8 cellular contexts compared by ENCODE assay signal in the genomic region with DNA sequence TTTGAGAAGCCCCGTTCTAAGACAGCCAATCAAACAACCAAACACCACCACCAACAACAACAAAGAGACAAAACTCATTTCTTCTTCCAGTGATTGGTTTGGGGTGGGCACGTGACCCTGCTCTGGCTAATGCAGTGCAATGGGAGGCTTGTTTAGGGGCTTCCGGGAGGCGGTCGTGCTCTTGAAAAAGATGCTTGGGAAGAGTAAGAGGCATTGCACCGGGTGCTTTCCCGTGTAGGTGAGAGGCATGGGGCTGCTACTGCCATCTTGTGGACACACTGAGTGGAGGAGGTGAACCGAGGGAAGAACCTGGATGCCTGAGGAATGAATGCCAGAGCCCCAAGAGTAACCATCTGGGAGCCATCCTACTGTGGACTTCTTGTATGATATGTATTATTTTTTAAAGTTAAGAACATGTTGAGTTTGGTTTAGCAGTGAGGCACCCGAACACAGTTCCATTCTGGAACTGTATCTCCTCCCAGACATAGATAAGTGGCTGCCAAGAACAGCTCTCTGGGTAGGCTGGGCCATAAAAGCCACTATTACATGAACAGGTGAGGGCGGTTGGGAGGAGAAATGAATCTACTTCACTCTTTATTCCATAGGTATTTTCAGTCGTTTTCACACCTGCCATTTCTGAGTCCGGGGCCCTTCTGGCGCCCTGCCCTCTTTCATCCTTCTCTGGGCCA. TPM values are rescaled to one million over a fixed set of nuclear protein-coding genes. Genes with fewer than 3 reads are reported as not detected.
DNase-seq lines count a peak whose midpoint lies in the region; ATAC-seq and TF ChIP-seq lines count a peak whose summit lies in the region.

No MANE protein-coding gene starts in this region.

- H3K9me3 Mint-ChIP-seq in mesothelial cell of epicardium, result no peaks in the 10 kb centered on the region

- H3K27me3 ChIP-seq in H7 (ENCODE audit: control insufficient read depth, insufficient read depth, low read length), result no peaks in the 10 kb centered on the region

- H3K27ac Mint-ChIP-seq in T-helper 17 cell (peak overlapping the region; percentile 92), mesothelial cell of epicardium (no peak overlapping the region)

- no peaks in the 10 kb centered on the region for H3K36me3 ChIP-seq in H7 (replicated peaks; ENCODE audit: control insufficient read depth, insufficient read depth, low read length)

- ATAC-seq in T-helper 17 cell, result peak; percentile 73

- no peaks in the 10 kb centered on the region for H3K27me3 Mint-ChIP-seq in T-helper 17 cell
- H3K27me3 Mint-ChIP-seq in mesothelial cell of epicardium (ENCODE audit: low read depth), result peaks cover 32% of the 10 kb centered on the region

- no peak overlapping the region for H3K4me3 ChIP-seq in H7 (ENCODE audit: insufficient read depth, low read depth, low read length)
- H3K4me3 ChIP-seq in LNCaP clone FGC (ENCODE audit: low read depth, low read length), result no peak overlapping the region

- peaks cover 57% of the 10 kb centered on the region for H3K4me1 Mint-ChIP-seq in T-helper 17 cell
- no peaks in the 10 kb centered on the region for H3K4me1 Mint-ChIP-seq in mesothelial cell of epicardium

- TF ChIP-seq CTCF in LNCaP clone FGC (IDR thresholded peaks at IDR 0.05; ENCODE audit: control insufficient read depth, extremely low read depth, insufficient read depth) (peak; percentile 77), mesothelial cell of epicardium (IDR thresholded peaks at IDR 0.05; ENCODE audit: unreplicated experiment) (peak; percentile 55)

- no peaks in the 10 kb centered on the region for H3K9me3 ChIP-seq in T-helper 17 cell (ENCODE audit: control insufficient read depth, low read length, poor library complexity, severe bottlenecking)

- H3K36me3 Mint-ChIP-seq in T-helper 17 cell (ENCODE audit: low read depth) (no peaks in the 10 kb centered on the region), mesothelial cell of epicardium (no peaks in the 10 kb centered on the region)

- DNase-seq in activated naive CD4-positive, alpha-beta T cell treated with Interleukin-2 at 50 U/mL for 16 hours, result peak; percentile 57
- DNase-seq in activated naive CD4-positive, alpha-beta T cell (lab: John Stamatoyannopoulos, UW), result no peak
- DNase-seq in H7 (peak; percentile 72), LNCaP clone FGC (ENCODE audit: low read depth) (no peak), T-helper 17 cell (peak in 2 of 3 donors; percentile 36 to 40), ecto neural progenitor cell (ENCODE audit: low spot score) (peak; percentile 74), mesothelial cell of epicardium (ENCODE audit: low spot score in 2 of 2, unreplicated experiment in 2 of 2) (peak in 1 of 2 experiments; percentile 45), NCI-H2196 (lab: John Stamatoyannopoulos, UW; ENCODE audit: unreplicated experiment) (no peak)

- H3K4me3 Mint-ChIP-seq in T-helper 17 cell, result peak overlapping the region; percentile 19
- H3K4me3 Mint-ChIP-seq in mesothelial cell of epicardium, result no peak overlapping the region

RNA-seq across cellular contexts. Expression of a gene that starts 19.1 kb away (rescaled TPM):
- total RNA-seq in H7 (2014; rRNA removed; shearing (Covaris generic)), result 4.1 and 6.3 TPM in 2 replicates
- total RNA-seq in T-helper 17 cell (10 to 100 TPM; 75.6 to 90.6 TPM), mesothelial cell of epicardium (1.2 to 1.4 TPM (median 1.3 TPM) in 3 replicates)

Comparison
In these comparisons a context has a peak if more than half of its experiments do, and no peak if none do; other contexts are left out.
1. DNase-seq: peak in activated naive CD4-positive, alpha-beta T cell treated with Interleukin-2 at 50 U/mL for 16 hours (single experiment), H7 (single experiment), T-helper 17 cell (2 of 3) and ecto neural progenitor cell (single experiment); none in activated naive CD4-positive, alpha-beta T cell (0 of 4), LNCaP clone FGC (single experiment) and NCI-H2196 (single experiment).
2. RNA of a gene that starts 19.1 kb away (total RNA-seq): 75.6 to 90.6 TPM in T-helper 17 cell; 4.1 to 6.3 TPM in H7 and 1.2 to 1.4 TPM in mesothelial cell of epicardium; every median in the first group is over 10 times any median in the second.